13 cellular contexts compared by ENCODE assay signal in genomic region chr19:24078688-24079087, GRCh38.
"Had no signal": no experiment of that assay in that cellular context is flagged by ENCODE, and none has a peak within 500 bp of the region (broad histone marks: within the 10 kb centered on the region; RNA-seq: fewer than 3 reads in every experiment).

No MANE protein-coding gene starts in this region.

- H3K27ac ChIP-seq: body of pancreas, epithelial cell of prostate, gastroesophageal sphincter, thoracic aorta, uterus had no signal

- H3K27me3 ChIP-seq: body of pancreas, gastroesophageal sphincter, uterus had no signal

- H3K4me1 ChIP-seq: body of pancreas, gastroesophageal sphincter, uterus had no signal

- H3K4me3 ChIP-seq: body of pancreas, gastroesophageal sphincter, thoracic aorta, uterus had no signal

- ATAC-seq: body of pancreas; effector memory CD8-positive, alpha-beta T cell; gastroesophageal sphincter; left lobe of liver; natural killer cell; stimulated activated naive CD8-positive, alpha-beta T cell treated with anti-CD3 and anti-CD28 coated beads, Interleukin-15, amount 100 ng/mL, for 72 hours had no signal

- DNase-seq: activated CD4-positive, alpha-beta T cell treated with anti-CD3 and anti-CD28 coated beads, Interleukin-2, amount 50 U/mL, for 1 hour; body of pancreas; cerebellar nuclear complex; effector memory CD8-positive, alpha-beta T cell; natural killer cell; stimulated activated CD4-positive, alpha-beta T cell treated with anti-CD3 and anti-CD28 coated beads, Interleukin-15, amount 100 ng/mL, for 24 hours; stimulated activated CD4-positive, alpha-beta T cell treated with anti-CD3 and anti-CD28 coated beads, Interleukin-4, amount 100 ng/mL, for 24 hours; stimulated activated naive CD8-positive, alpha-beta T cell treated with anti-CD3 and anti-CD28 coated beads, Interleukin-15, amount 100 ng/mL, for 72 hours; uterus had no signal

- H3K36me3 ChIP-seq: thoracic aorta, uterus had no signal

- H3K9me3 ChIP-seq: body of pancreas, gastroesophageal sphincter, thoracic aorta, uterus had no signal
